ENCODE assay signal across 31 cellular contexts in genomic region chr2:60517441-60517840, GRCh38. TPM values are rescaled to one million over a fixed set of nuclear protein-coding genes. Genes with fewer than 3 reads are reported as not detected.
DNase-seq lines count a peak whose midpoint lies in the region; ATAC-seq and TF ChIP-seq lines count a peak whose summit lies in the region.
"Had no signal": no experiment of that assay in that cellular context is flagged by ENCODE, and none has a peak within 500 bp of the region (broad histone marks: within the 10 kb centered on the region; RNA-seq: fewer than 3 reads in every experiment).

No MANE protein-coding gene starts in this region.

- H3K9me3 ChIP-seq in DOHH2 (ENCODE audit: control insufficient read depth, insufficient read depth, low read length) (no peaks in the 10 kb centered on the region), BE2C (no peaks in the 10 kb centered on the region)
- H3K9me3 ChIP-seq: suprapubic skin, upper lobe of right lung had no signal

- H3K27me3 ChIP-seq in DOHH2 (ENCODE audit: control insufficient read depth, low read length): no peaks in the 10 kb centered on the region
- H3K27me3 ChIP-seq in BE2C: no peaks in the 10 kb centered on the region
- H3K27me3 ChIP-seq: cardiac muscle cell, suprapubic skin, upper lobe of right lung had no signal

- peaks cover 100% of the 10 kb centered on the region for H3K79me2 ChIP-seq in DOHH2 (ENCODE audit: control insufficient read depth, low read length)

- H3K4me3 Mint-ChIP-seq in HFFc6 (peak overlapping the region; percentile 82; the same call in 1 of the 2 replicates), osteocyte (ENCODE audit: unreplicated experiment) (no peak overlapping the region)
- no peak overlapping the region for H3K4me3 Mint-ChIP-seq in dendritic cell treated with granulocyte-macrophage colony-stimulating factor and Interleukin-4, amounts not matched to agents 40 ng/mL and 50 ng/mL, for 4 days
- H3K4me3 Mint-ChIP-seq in activated T-cell treated with anti-CD3 and anti-CD28 coated beads, Interleukin-2, amount 50 U/mL, for 4 hours: no peak overlapping the region
- H3K4me3 Mint-ChIP-seq: activated naive CD8-positive, alpha-beta T cell treated with anti-CD3 and anti-CD28 coated beads, Interleukin-2, amount 10 ng/mL, durations not matched to agents 7 days and 5 days; CD4-positive, CD25-positive, alpha-beta regulatory T cell; effector memory CD8-positive, alpha-beta T cell; natural killer cell had no signal

- no peak for DNase-seq in HFFc6
- peak; percentile 63 for DNase-seq in osteocyte (ENCODE audit: extremely low spot score, unreplicated experiment)
- DNase-seq in activated T-cell treated with anti-CD3 and anti-CD28 coated beads, Interleukin-2, amount 50 U/mL, for 4 hours: no peak
- no peak for DNase-seq in BE2C
- no peak for DNase-seq in HUDEP-2 (lab: John Stamatoyannopoulos, UW; ENCODE audit: unreplicated experiment in 76 of 76)
- DNase-seq: activated CD4-positive, alpha-beta T cell treated with anti-CD3 and anti-CD28 coated beads for 48 hours; activated gamma-delta T cell; activated naive CD8-positive, alpha-beta T cell treated with anti-CD3 and anti-CD28 coated beads, Interleukin-2, amount 10 ng/mL, durations not matched to agents 7 days and 5 days; activated T-cell treated with anti-CD3 and anti-CD28 coated beads, Interleukin-2, amount 50 U/mL, for 1 hour; aorta; Calu3; CD4-positive, CD25-positive, alpha-beta regulatory T cell; DND-41; effector memory CD8-positive, alpha-beta T cell; erythroblast; H7; natural killer cell; NCI-H146; NCI-H226; NCI-H69; nucleus accumbens; SHP77 treated with DMSO at 0.1 percent for 48 hours; stimulated activated naive CD4-positive, alpha-beta T cell treated with Interleukin-2 at 50 U/mL for 16 hours; upper lobe of right lung had no signal

- H3K27me3 Mint-ChIP-seq in HFFc6 (ENCODE audit: insufficient read depth): no peaks in the 10 kb centered on the region; the same call in 1 of the 2 replicates
- no peaks in the 10 kb centered on the region for H3K27me3 Mint-ChIP-seq in dendritic cell treated with granulocyte-macrophage colony-stimulating factor and Interleukin-4, amounts not matched to agents 40 ng/mL and 50 ng/mL, for 4 days
- H3K27me3 Mint-ChIP-seq in osteocyte (ENCODE audit: unreplicated experiment): no peaks in the 10 kb centered on the region
- H3K27me3 Mint-ChIP-seq in activated T-cell treated with anti-CD3 and anti-CD28 coated beads, Interleukin-2, amount 50 U/mL, for 4 hours (ENCODE audit: low read depth): peaks cover 17% of the 10 kb centered on the region

- intact Hi-C loops in dendritic cell treated with granulocyte-macrophage colony-stimulating factor and Interleukin-4, amounts not matched to agents 40 ng/mL and 50 ng/mL, for 4 days (cut with micrococcal nuclease): loop anchor here (1.0 to 5.0 kb wide), 3 partner anchors 9 to 35 kb away; no protein-coding TSS in a partner anchor

- peak overlapping the region; percentile 3; the same call in 1 of the 2 replicates for H3K4me2 ChIP-seq in DOHH2 (ENCODE audit: low read length)

- no peak for ATAC-seq in activated T-cell treated with anti-CD3 and anti-CD28 coated beads, Interleukin-2, amount 50 U/mL, for 4 hours
- no peak for ATAC-seq in HG02938 (IDR thresholded peaks at IDR 0.05; ENCODE audit: unreplicated experiment)
- ATAC-seq: effector memory CD8-positive, alpha-beta T cell; natural killer cell; Panc1; upper lobe of right lung had no signal

- H3K27ac ChIP-seq in DOHH2 (ENCODE audit: low read depth, low read length): no peak overlapping the region
- H3K27ac ChIP-seq: cardiac muscle cell, coronary artery, suprapubic skin, upper lobe of right lung had no signal

- TF ChIP-seq CTCF in DOHH2 (IDR thresholded peaks at IDR 0.05; ENCODE audit: low read depth, low read length, poor library complexity, severe bottlenecking) (no peak), HFFc6 (IDR thresholded peaks at IDR 0.05) (no peak), osteocyte (IDR thresholded peaks at IDR 0.05) (no peak), BE2C (IDR thresholded peaks at IDR 0.05; ENCODE audit: low read depth, low read length) (no peak)

- H3K9me3 Mint-ChIP-seq in HFFc6: no peaks in the 10 kb centered on the region
- H3K9me3 Mint-ChIP-seq in dendritic cell treated with granulocyte-macrophage colony-stimulating factor and Interleukin-4, amounts not matched to agents 40 ng/mL and 50 ng/mL, for 4 days: no peaks in the 10 kb centered on the region
- no peaks in the 10 kb centered on the region for H3K9me3 Mint-ChIP-seq in osteocyte (ENCODE audit: unreplicated experiment)
- H3K9me3 Mint-ChIP-seq in activated T-cell treated with anti-CD3 and anti-CD28 coated beads, Interleukin-2, amount 50 U/mL, for 4 hours: no peaks in the 10 kb centered on the region
- H3K9me3 Mint-ChIP-seq: activated naive CD8-positive, alpha-beta T cell treated with anti-CD3 and anti-CD28 coated beads, Interleukin-2, amount 10 ng/mL, durations not matched to agents 7 days and 5 days; effector memory CD8-positive, alpha-beta T cell; natural killer cell had no signal

- H3K9me2 ChIP-seq in DOHH2 (replicated peaks; ENCODE audit: control insufficient read depth, low read length): no peaks in the 10 kb centered on the region

- H3F3A ChIP-seq in DOHH2 (ENCODE audit: control insufficient read depth, insufficient read depth): peaks cover 13% of the 10 kb centered on the region

- H3K4me3 ChIP-seq in DOHH2 (ENCODE audit: low read length) (no peak overlapping the region), BE2C (ENCODE audit: low read depth, low read length) (no peak overlapping the region)
- H3K4me3 ChIP-seq: cardiac muscle cell, coronary artery, suprapubic skin, upper lobe of right lung had no signal

- H3K4me1 ChIP-seq in DOHH2 (ENCODE audit: control insufficient read depth, low read length) (peaks cover 99% of the 10 kb centered on the region), BE2C (no peaks in the 10 kb centered on the region)

- H3K27ac Mint-ChIP-seq in HFFc6 (peak overlapping the region; percentile 99), osteocyte (ENCODE audit: unreplicated experiment) (peak overlapping the region; percentile 98)
- peak overlapping the region; percentile 77 for H3K27ac Mint-ChIP-seq in dendritic cell treated with granulocyte-macrophage colony-stimulating factor and Interleukin-4, amounts not matched to agents 40 ng/mL and 50 ng/mL, for 4 days
- H3K27ac Mint-ChIP-seq: activated naive CD8-positive, alpha-beta T cell treated with anti-CD3 and anti-CD28 coated beads, Interleukin-2, amount 10 ng/mL, durations not matched to agents 7 days and 5 days; effector memory CD8-positive, alpha-beta T cell; natural killer cell had no signal

- H3K36me3 ChIP-seq in DOHH2 (ENCODE audit: control insufficient read depth, low read length) (peaks cover 97% of the 10 kb centered on the region), BE2C (no peaks in the 10 kb centered on the region)
- H3K36me3 ChIP-seq: cardiac muscle cell, suprapubic skin, upper lobe of right lung had no signal

- H3K4me1 Mint-ChIP-seq in HFFc6 (ENCODE audit: low read depth) (peaks cover 55% of the 10 kb centered on the region), osteocyte (ENCODE audit: unreplicated experiment) (peaks cover 34% of the 10 kb centered on the region)
- peaks cover 67% of the 10 kb centered on the region for H3K4me1 Mint-ChIP-seq in dendritic cell treated with granulocyte-macrophage colony-stimulating factor and Interleukin-4, amounts not matched to agents 40 ng/mL and 50 ng/mL, for 4 days (ENCODE audit: low read depth)
- peaks cover 2% of the 10 kb centered on the region for H3K4me1 Mint-ChIP-seq in activated T-cell treated with anti-CD3 and anti-CD28 coated beads, Interleukin-2, amount 50 U/mL, for 4 hours (ENCODE audit: low read depth)
- H3K4me1 Mint-ChIP-seq: CD4-positive, CD25-positive, alpha-beta regulatory T cell; natural killer cell had no signal

- peaks cover 73% of the 10 kb centered on the region for H4K20me1 ChIP-seq in DOHH2 (ENCODE audit: control insufficient read depth, insufficient read depth, low read depth, low read length)

- no peaks in the 10 kb centered on the region for H3K36me3 Mint-ChIP-seq in HFFc6 (ENCODE audit: low read depth)
- peaks cover 45% of the 10 kb centered on the region for H3K36me3 Mint-ChIP-seq in dendritic cell treated with granulocyte-macrophage colony-stimulating factor and Interleukin-4, amounts not matched to agents 40 ng/mL and 50 ng/mL, for 4 days (ENCODE audit: low read depth)
- H3K36me3 Mint-ChIP-seq in osteocyte (ENCODE audit: unreplicated experiment): no peaks in the 10 kb centered on the region
- H3K36me3 Mint-ChIP-seq in activated T-cell treated with anti-CD3 and anti-CD28 coated beads, Interleukin-2, amount 50 U/mL, for 4 hours (ENCODE audit: insufficient read depth): no peaks in the 10 kb centered on the region
- H3K36me3 Mint-ChIP-seq: activated naive CD8-positive, alpha-beta T cell treated with anti-CD3 and anti-CD28 coated beads, Interleukin-2, amount 10 ng/mL, durations not matched to agents 7 days and 5 days; CD4-positive, CD25-positive, alpha-beta regulatory T cell; natural killer cell had no signal

RNA-seq across cellular contexts. Expression of gene BCL11A, which starts 36.0 kb away (rescaled TPM):
- total RNA-seq in HFFc6 (2021; fragmentation: NEBNext Ultra II Directional; extraction: Animal tissue kit (Norgen Biotek cat#: 25700)): 1 to 10 TPM; 1.1 to 3.0 (median 1.9) TPM
- 9.7 and 10.7 TPM in 2 replicates for total RNA-seq in osteocyte
- total RNA-seq in activated T-cell treated with anti-CD3 and anti-CD28 coated beads, Interleukin-2, amount 50 U/mL, for 4 hours: 1 to 10 TPM in 1 of 3 donors, under 1 TPM in 2; 0.38 to 2.6 (median 0.87) TPM
- 6.5 TPM for polyA plus RNA-seq in BE2C (2012; ENCODE audit: insufficient read depth, insufficient read length, low read depth)
